Comparison of ENCODE assay signal across 8 cellular contexts in the genomic region with DNA sequence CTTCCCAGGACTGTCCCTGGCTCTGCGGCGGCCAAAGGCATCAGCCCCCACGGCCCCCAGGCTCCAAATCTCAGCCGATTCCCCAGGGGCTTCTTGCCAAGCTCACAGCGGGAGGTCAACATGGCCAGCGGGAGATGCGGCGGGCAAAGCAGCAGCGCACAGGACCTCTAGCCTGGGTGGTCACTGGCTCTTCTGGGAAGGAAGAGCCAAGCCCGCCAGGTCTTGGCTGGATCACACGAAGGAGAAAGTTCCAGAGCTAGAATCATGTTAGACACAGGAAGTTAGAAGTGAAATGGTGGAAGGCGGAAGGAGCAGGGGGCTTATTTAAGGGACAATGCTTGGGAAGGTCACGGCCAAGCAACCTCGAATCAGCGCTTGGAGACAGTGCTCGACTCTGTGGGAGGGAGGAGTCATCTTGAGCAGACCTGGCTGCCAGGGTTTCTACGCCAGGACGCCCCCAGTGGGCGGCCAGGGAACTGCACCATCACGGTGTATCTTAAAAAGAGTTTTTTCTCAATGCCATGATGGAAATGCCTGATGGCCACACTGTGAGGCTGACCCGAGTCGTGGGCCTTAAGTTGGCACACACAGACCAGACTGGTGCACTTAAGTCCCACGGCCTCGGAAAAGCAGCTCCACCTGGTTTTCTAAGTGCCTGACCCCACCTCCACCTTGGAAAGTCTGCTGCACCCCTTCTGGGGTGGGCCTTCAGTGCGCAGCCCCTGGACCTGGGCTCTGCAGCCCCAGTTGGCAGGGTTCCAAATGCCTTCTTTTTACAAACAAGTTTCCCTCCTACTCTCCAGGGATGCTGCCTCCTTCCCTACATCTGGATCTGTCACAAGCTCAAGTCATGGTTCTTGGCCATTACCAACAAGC. TPM values are rescaled to one million over a fixed set of nuclear protein-coding genes. Genes with fewer than 3 reads are reported as not detected.
DNase-seq lines count a peak whose midpoint lies in the region; ATAC-seq and TF ChIP-seq lines count a peak whose summit lies in the region.

No MANE protein-coding gene starts in this region.

- H3K9me3 ChIP-seq in DOHH2 (ENCODE audit: control insufficient read depth, insufficient read depth, low read length) (no peaks in the 10 kb centered on the region), Karpas-422 (ENCODE audit: low read length) (no peaks in the 10 kb centered on the region), adrenal gland (replicated peaks in 1 of 3) (no peaks in the 10 kb centered on the region), sigmoid colon (no peaks in the 10 kb centered on the region)

- H4K20me1 ChIP-seq in DOHH2 (ENCODE audit: control insufficient read depth, insufficient read depth, low read depth, low read length) (peaks cover 4% of the 10 kb centered on the region; the same call in 1 of the 2 replicates), Karpas-422 (ENCODE audit: insufficient read depth, low read depth, low read length) (no peaks in the 10 kb centered on the region)

- H3F3A ChIP-seq in DOHH2 (ENCODE audit: control insufficient read depth, insufficient read depth), result no peaks in the 10 kb centered on the region

- ATAC-seq in left ventricle myocardium superior, result peak; percentile 44
- no peak for ATAC-seq in HG02571 (IDR thresholded peaks at IDR 0.05; ENCODE audit: unreplicated experiment)

- no peaks in the 10 kb centered on the region for H3K9me3 Mint-ChIP-seq in T-helper 2 cell treated with Interferon-gamma antibody and Interleukin-4, amounts not matched to agents 5 μg/mL and 100 μg/mL, for 36 hours

- H3K79me2 ChIP-seq in DOHH2 (ENCODE audit: control insufficient read depth, low read length) (no peaks in the 10 kb centered on the region; the same call in 1 of the 2 replicates), Karpas-422 (ENCODE audit: low read length) (0 out of 2 replicates have a peak, but pooled peaks cover 3% of the 10 kb centered on the region)

- H2AFZ ChIP-seq in Karpas-422 (ENCODE audit: low read length), result no peak overlapping the region

- intact Hi-C loops in adrenal gland (cut with DNase I), result loop anchor here in 1 of 2 donors (5.0 kb wide), 1 partner anchor 311 kb away; no protein-coding TSS in a partner anchor
- intact Hi-C loops in left ventricle myocardium superior (cut with micrococcal nuclease), result loop anchor here (5.0 kb wide), 1 partner anchor 311 kb away; no protein-coding TSS in a partner anchor
- intact Hi-C loops in sigmoid colon (cut with DNase I), result no loop called here

- peak; percentile 93 for TF ChIP-seq CTCF in DOHH2 (IDR thresholded peaks at IDR 0.05; ENCODE audit: low read depth, low read length, poor library complexity, severe bottlenecking)
- TF ChIP-seq CTCF in adrenal gland (IDR thresholded peaks at IDR 0.05), result peak; percentile 81 to 95 (median 85)
- TF ChIP-seq CTCF in sigmoid colon (IDR thresholded peaks at IDR 0.05), result peak; percentile 69 to 91 (median 82)

- 58 to 76% (median 61%) methylated on average over 20 to 25 of the region's 25 CpGs for WGBS in adrenal gland, 4 donors
- 60 to 66% methylated on average over 25 of the region's 25 CpGs for WGBS in sigmoid colon, 2 donors

- H3K36me3 Mint-ChIP-seq in T-helper 2 cell treated with Interferon-gamma antibody and Interleukin-4, amounts not matched to agents 5 μg/mL and 100 μg/mL, for 36 hours (ENCODE audit: low read depth), result peaks cover 35% of the 10 kb centered on the region

- H3K27me3 ChIP-seq in DOHH2 (ENCODE audit: control insufficient read depth, low read length), result no peaks in the 10 kb centered on the region
- H3K27me3 ChIP-seq in Karpas-422 (ENCODE audit: low read length), result no peaks in the 10 kb centered on the region
- H3K27me3 ChIP-seq in adrenal gland, result no peaks in the 10 kb centered on the region
- no peaks in the 10 kb centered on the region for H3K27me3 ChIP-seq in sigmoid colon

- H3K4me1 Mint-ChIP-seq in T-helper 2 cell treated with Interferon-gamma antibody and Interleukin-4, amounts not matched to agents 5 μg/mL and 100 μg/mL, for 36 hours (ENCODE audit: low read depth), result no peaks in the 10 kb centered on the region

- H3K4me1 ChIP-seq in DOHH2 (ENCODE audit: control insufficient read depth, low read length), result peaks cover 10% of the 10 kb centered on the region
- no peaks in the 10 kb centered on the region for H3K4me1 ChIP-seq in Karpas-422 (ENCODE audit: low read length)
- H3K4me1 ChIP-seq in adrenal gland (replicated peaks in 1 of 2), result peaks cover 0 to 7% of the 10 kb centered on the region in 2 donors
- H3K4me1 ChIP-seq in sigmoid colon, result peaks cover 0 to 23% (median 11%) of the 10 kb centered on the region in 4 donors

- peak overlapping the region; percentile 26; the same call in 1 of the 2 replicates for H3K4me3 ChIP-seq in DOHH2 (ENCODE audit: low read length)
- H3K4me3 ChIP-seq in Karpas-422 (ENCODE audit: low read length), result no peak overlapping the region
- H3K4me3 ChIP-seq in adrenal gland, result no peak overlapping the region
- no peak overlapping the region for H3K4me3 ChIP-seq in sigmoid colon

- H3K9ac ChIP-seq in Karpas-422 (ENCODE audit: low read length), result no peak overlapping the region

- no peak for TF ChIP-seq POLR2A in adrenal gland (IDR thresholded peaks at IDR 0.05)
- TF ChIP-seq POLR2A in sigmoid colon (IDR thresholded peaks at IDR 0.05), result no peak

- peak; percentile 91 for DNase-seq in Karpas-422
- DNase-seq in T-helper 2 cell treated with Interferon-gamma antibody and Interleukin-4, amounts not matched to agents 5 μg/mL and 100 μg/mL, for 36 hours (ENCODE audit: low spot score), result peak; percentile 68
- peak; percentile 68 to 90 (median 79) for DNase-seq in adrenal gland
- DNase-seq in left ventricle myocardium superior, result peak; percentile 80
- peak; percentile 84 for DNase-seq in sigmoid colon
- DNase-seq in OCI-M2 (lab: John Stamatoyannopoulos, UW; ENCODE audit: unreplicated experiment), result no peak

- no peak overlapping the region for H3K4me3 Mint-ChIP-seq in T-helper 2 cell treated with Interferon-gamma antibody and Interleukin-4, amounts not matched to agents 5 μg/mL and 100 μg/mL, for 36 hours

- H3K9me2 ChIP-seq in DOHH2 (replicated peaks; ENCODE audit: control insufficient read depth, low read length) (no peaks in the 10 kb centered on the region), Karpas-422 (replicated peaks; ENCODE audit: insufficient read depth, low read length) (no peaks in the 10 kb centered on the region)

- H3K27ac Mint-ChIP-seq in T-helper 2 cell treated with Interferon-gamma antibody and Interleukin-4, amounts not matched to agents 5 μg/mL and 100 μg/mL, for 36 hours, result no peak overlapping the region

- peak overlapping the region; percentile 46 for H3K4me2 ChIP-seq in DOHH2 (ENCODE audit: low read length)
- no peak overlapping the region for H3K4me2 ChIP-seq in Karpas-422 (ENCODE audit: low read depth, low read length, poor library complexity, severe bottlenecking)

- H3K27ac ChIP-seq in DOHH2 (ENCODE audit: low read depth, low read length), result no peak overlapping the region
- no peak overlapping the region for H3K27ac ChIP-seq in Karpas-422 (ENCODE audit: low read length)
- H3K27ac ChIP-seq in adrenal gland, result peak overlapping the region in 1 of 5 donors; percentile 22
- H3K27ac ChIP-seq in sigmoid colon, result peak overlapping the region; percentile 38 to 60 (median 56)

- H3K27me3 Mint-ChIP-seq in T-helper 2 cell treated with Interferon-gamma antibody and Interleukin-4, amounts not matched to agents 5 μg/mL and 100 μg/mL, for 36 hours (ENCODE audit: low read depth), result no peaks in the 10 kb centered on the region

- no peak for TF ChIP-seq EP300 in sigmoid colon (IDR thresholded peaks at IDR 0.05)

- H3K36me3 ChIP-seq in DOHH2 (ENCODE audit: control insufficient read depth, low read length), result peaks cover 14% of the 10 kb centered on the region
- H3K36me3 ChIP-seq in Karpas-422 (ENCODE audit: insufficient read depth, low read length), result no peaks in the 10 kb centered on the region; the same call in none of the 2 replicates
- peaks cover 0 to 53% of the 10 kb centered on the region in 2 donors for H3K36me3 ChIP-seq in adrenal gland (replicated peaks in 1 of 2)
- H3K36me3 ChIP-seq in sigmoid colon, result peaks cover 18 to 72% (median 38%) of the 10 kb centered on the region in 4 donors

RNA-seq across cellular contexts. Expression of a gene that starts 29.3 kb away (rescaled TPM):
- 11.6 and 14.5 TPM in 2 replicates for total RNA-seq in Karpas-422 (2014; rRNA removed; shearing (Covaris generic); ENCODE audit: low replicate concordance)
- total RNA-seq in adrenal gland (10 to 100 TPM; 22.1 to 50.8 (median 33.8) TPM), left ventricle myocardium superior (7.5 TPM), sigmoid colon (10 to 100 TPM in 1 of 4 donors, 1 to 10 TPM in 3; 7.5 to 15.2 (median 8.8) TPM)
- polyA plus RNA-seq in adrenal gland (10 to 100 TPM; 19.1 to 82.9 (median 37.2) TPM), sigmoid colon (10 to 100 TPM in 1 of 3 donors, 1 to 10 TPM in 2; 5.1 to 16.0 (median 7.2) TPM)

RNA-seq across cellular contexts. Expression of a gene that starts 29.5 kb away (rescaled TPM):
- 122 and 161 TPM in 2 replicates for total RNA-seq in Karpas-422 (2014; rRNA removed; shearing (Covaris generic); ENCODE audit: low replicate concordance)
- 100 to 1,000 TPM in 7 of 8 donors, 10 to 100 TPM in 1; 97.8 to 235 (median 144) TPM for total RNA-seq in adrenal gland
- polyA plus RNA-seq in adrenal gland, result 10 to 100 TPM; 20.0 to 59.4 (median 23.2) TPM
- total RNA-seq in left ventricle myocardium superior, result 48.7 TPM
- total RNA-seq in sigmoid colon, result 100 to 1,000 TPM in 1 of 4 donors, 10 to 100 TPM in 3; 55.8 to 110 (median 77.2) TPM
- polyA plus RNA-seq in sigmoid colon, result 10 to 100 TPM; 64.2 to 99.6 (median 84.1) TPM

RNA-seq across cellular contexts. Expression of a gene that starts 52.9 kb away (rescaled TPM):
- 0.41 and 1.2 TPM in 2 replicates for total RNA-seq in Karpas-422 (2014; rRNA removed; shearing (Covaris generic); ENCODE audit: low replicate concordance)
- total RNA-seq in adrenal gland (10 to 100 TPM in 1 of 8 donors, 1 to 10 TPM in 7; 1.3 to 11.3 (median 4.6) TPM), left ventricle myocardium superior (0.20 TPM), sigmoid colon (1 to 10 TPM in 3 of 4 donors, under 1 TPM in 1; 0.71 to 1.9 (median 1.5) TPM)
- polyA plus RNA-seq in adrenal gland (1 to 10 TPM; 3.3 to 4.9 (median 4.8) TPM), sigmoid colon (100 to 1,000 TPM in 1 of 3 donors, 10 to 100 TPM in 2; 72.1 to 110 (median 78.3) TPM)

Comparison
In these comparisons a context has a peak if more than half of its experiments do, and no peak if none do; other contexts are left out.
1. H3K27ac ChIP-seq: peak in sigmoid colon (4 of 4); none in DOHH2 (single experiment) and Karpas-422 (single experiment).
2. Peak in every context shown above with its lines, with median percentiles within 50 percentile points of each other: CTCF ChIP-seq.